8 cellular contexts compared by ENCODE assay signal in the genomic region with DNA sequence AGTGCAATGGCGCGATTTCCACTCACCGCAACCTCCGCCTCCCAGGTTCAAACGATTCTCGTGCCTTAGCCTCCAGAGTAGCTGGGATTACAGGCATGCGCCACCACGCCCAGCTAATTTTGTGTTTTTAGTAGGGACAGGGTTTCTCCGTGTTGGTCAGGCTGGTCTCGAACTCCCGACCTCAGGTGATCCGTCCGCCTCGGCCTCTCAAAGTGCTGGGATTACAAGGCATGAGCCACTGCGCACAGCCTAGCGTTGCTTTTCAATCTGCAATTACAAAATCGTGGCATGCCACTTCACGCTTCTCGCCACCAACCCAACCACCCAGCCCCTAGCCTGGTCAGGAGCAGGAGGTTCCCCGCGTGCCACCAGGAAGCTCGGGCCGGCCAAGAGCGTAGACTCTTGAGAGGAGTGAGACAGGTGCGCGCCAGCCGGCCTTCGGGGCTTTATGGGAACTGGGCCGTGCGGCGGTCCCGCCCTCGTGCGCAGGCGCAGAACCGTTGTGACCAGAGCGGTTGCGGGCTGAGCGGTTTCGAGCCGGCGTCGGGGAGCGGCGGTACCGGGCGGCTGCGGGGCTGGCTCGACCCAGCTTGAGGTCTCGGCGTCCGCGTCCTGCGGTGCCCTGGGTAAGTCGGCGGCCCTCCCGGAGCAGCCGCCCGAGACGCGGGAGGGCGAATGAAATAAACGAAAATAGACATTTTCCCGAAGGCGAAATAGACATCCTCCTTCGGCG. TPM values are rescaled to one million over a fixed set of nuclear protein-coding genes. Genes with fewer than 3 reads are reported as not detected.
DNase-seq lines count a peak whose midpoint lies in the region; ATAC-seq and TF ChIP-seq lines count a peak whose summit lies in the region.

A gene (plus strand): TSS at position 500 of the 733 bp plus-strand sequence. CDS start 530 bp downstream, outside the sequence.

- H3K4me3 ChIP-seq in endodermal cell (ENCODE audit: low read length) = peak within 1 kb of the TSS; percentile 93

- 24 to 71% methylated on average over 21 to 67 of the region's 67 CpGs for WGBS in endodermal cell (ENCODE audit: insufficient coverage in 1 of 2, insufficient read length in 1 of 2), 2 experiments

- H3K27ac ChIP-seq in endodermal cell (ENCODE audit: low read depth, low read length) = no peak within 1 kb of the TSS

- peak; percentile 68 for ATAC-seq in HG03432 (IDR thresholded peaks at IDR 0.05; ENCODE audit: unreplicated experiment)

- peaks cover 7% of the 10 kb centered on the region for H3K4me1 ChIP-seq in endodermal cell (ENCODE audit: control insufficient read depth, insufficient read depth, low read length)

- H3K27me3 ChIP-seq in endodermal cell (ENCODE audit: control insufficient read depth, insufficient read depth, low read length, poor library complexity, severe bottlenecking) = peaks cover 22% of the 10 kb centered on the region

- TF ChIP-seq CTCF in endodermal cell (conservative IDR thresholded peaks at IDR 0.05) = no peak

- no peaks in the 10 kb centered on the region for H3K9me3 ChIP-seq in endodermal cell (ENCODE audit: control insufficient read depth, low read length)

- peak; percentile 89 for DNase-seq in DMS79 treated with DMSO at 0.1 percent for 48 hours (lab: John Stamatoyannopoulos, UW)
- peak; percentile 92 for DNase-seq in NCI-H82 (lab: John Stamatoyannopoulos, UW)
- peak; percentile 43 for DNase-seq in activated CD8-positive, alpha-beta memory T cell treated with anti-CD3 and anti-CD28 coated beads, Interleukin-2, amount 50 U/mL, for 1 hour (ENCODE audit: extremely low read depth)
- DNase-seq in endodermal cell = peak; percentile 96
- DNase-seq in mesenteric fat pad (ENCODE audit: low spot score) = peak; percentile 95
- peak; percentile 64 for DNase-seq in stimulated activated CD8-positive, alpha-beta memory T cell treated with anti-CD3 and anti-CD28 coated beads, Interleukin-12 subunit alpha, Interleukin-12 subunit beta, amount 100 ng/mL, for 4 hours (ENCODE audit: low read depth)
- DNase-seq in NK-92 (lab: John Stamatoyannopoulos, UW; ENCODE audit: unreplicated experiment) = no peak

- H3K27me3 Mint-ChIP-seq in endodermal cell (ENCODE audit: insufficient read depth) = peaks cover 52% of the 10 kb centered on the region

- peaks cover 6% of the 10 kb centered on the region for H3K36me3 Mint-ChIP-seq in endodermal cell (ENCODE audit: low read depth)

- H3K36me3 ChIP-seq in endodermal cell (ENCODE audit: control insufficient read depth, insufficient read depth, low read length) = peaks cover 17% of the 10 kb centered on the region

- peak within 1 kb of the TSS; percentile 81 for H3K4me3 Mint-ChIP-seq in endodermal cell

- H3K4me1 Mint-ChIP-seq in endodermal cell = peaks cover 21% of the 10 kb centered on the region

- H3K9ac ChIP-seq in endodermal cell (ENCODE audit: extremely low read depth, low read length, poor library complexity, severe bottlenecking) = peak within 1 kb of the TSS; percentile 59

- H3K27ac Mint-ChIP-seq in endodermal cell = peak within 1 kb of the TSS; percentile 80

- peaks cover 1% of the 10 kb centered on the region for H3K9me3 Mint-ChIP-seq in endodermal cell

RNA-seq across cellular contexts. Expression of the gene that starts here (rescaled TPM):
- total RNA-seq in endodermal cell = 10 to 100 TPM; 39.8 to 61.8 TPM
- 43.0 TPM for polyA plus RNA-seq in endodermal cell (2013, experiment 1 of 2)
- polyA plus RNA-seq in endodermal cell (2013, experiment 2 of 2) = 38.4 TPM
- total RNA-seq in mesenteric fat pad = 22.6 TPM
